ENCODE assay signal across 11 cellular contexts in the genomic region with DNA sequence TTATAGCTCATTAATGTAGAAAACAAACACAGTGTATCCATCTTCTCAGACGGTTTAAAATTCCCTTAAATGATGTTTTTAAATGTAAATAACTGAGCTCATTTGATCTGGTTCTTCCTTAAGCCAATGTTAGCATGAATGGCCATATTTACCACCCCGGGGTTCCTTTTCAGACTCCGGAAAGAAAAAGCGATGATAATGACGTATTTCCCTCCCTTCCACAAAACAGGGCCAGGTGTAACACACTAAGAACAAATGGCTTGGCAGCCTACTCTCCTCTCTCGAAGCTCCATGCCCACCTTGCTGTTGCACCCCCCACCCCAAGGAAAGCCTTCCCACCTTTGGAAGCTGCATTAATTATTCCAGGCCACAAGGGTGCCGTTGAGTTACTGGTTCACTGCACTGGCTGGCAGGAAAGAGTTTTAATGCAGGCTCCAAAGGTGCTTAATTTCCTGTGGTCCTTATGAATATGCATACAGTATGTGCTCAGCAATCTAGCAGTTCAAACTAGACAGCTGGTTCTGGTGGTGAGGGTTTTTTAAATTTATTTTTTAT.
A peak's percentile ranks its signal among the peaks of the same experiment; 100 is the strongest.
DNase-seq lines count a peak whose midpoint lies in the region; ATAC-seq and TF ChIP-seq lines count a peak whose summit lies in the region.
"Had no signal": no experiment of that assay in that cellular context is flagged by ENCODE, and none has a peak within 500 bp of the region (broad histone marks: within the 10 kb centered on the region; RNA-seq: fewer than 3 reads in every experiment).

No MANE protein-coding gene starts in this region.

- DNase-seq in NCI-H82 (lab: John Stamatoyannopoulos, UW) (peak; percentile 10), NCI-H82 treated with DMSO at 0.1 percent for 48 hours (lab: John Stamatoyannopoulos, UW; ENCODE audit: unreplicated experiment) (no peak), WTC11 (ENCODE audit: low spot score) (peak; percentile 45), mesendoderm (peak; percentile 63), coronary artery (ENCODE audit: low spot score) (no peak), KG1 (lab: John Stamatoyannopoulos, UW) (no peak), NCI-H226 (no peak)
- DNase-seq: NCI-H187 treated with DMSO at 0.1 percent for 48 hours, retina had no signal

- H2AFZ ChIP-seq in KMS-11 (ENCODE audit: low read depth) = no peak overlapping the region

- H3K4me3 Mint-ChIP-seq in WTC11 = peak overlapping the region; percentile 29; the same call in 1 of the 2 replicates
- H3K4me3 Mint-ChIP-seq: stimulated activated effector memory CD8-positive, alpha-beta T cell treated with anti-CD3 and anti-CD28 coated beads, Interleukin-12 subunit alpha, Interleukin-12 subunit beta, amount 100 ng/mL, for 72 hours had no signal

- H4K20me1 ChIP-seq in KMS-11 (ENCODE audit: insufficient read depth) = no peaks in the 10 kb centered on the region

- no peak overlapping the region for H3K56ac ChIP-seq in mesendoderm (ENCODE audit: low read length)

- no peak overlapping the region for H3K23ac ChIP-seq in mesendoderm (ENCODE audit: low read length)

- H3K4me2 ChIP-seq in KMS-11 = no peak overlapping the region
- no peak overlapping the region for H3K4me2 ChIP-seq in mesendoderm (ENCODE audit: low read length)

- H3K36me3 ChIP-seq in KMS-11 (ENCODE audit: insufficient read depth) = no peaks in the 10 kb centered on the region
- H3K36me3 ChIP-seq in mesendoderm (ENCODE audit: control insufficient read depth, insufficient read depth, low read length) = no peaks in the 10 kb centered on the region

- H2AK5ac ChIP-seq in mesendoderm (ENCODE audit: low read length) = no peak overlapping the region

- POLR2A ChIA-PET in WTC11 (lab: Charles Lee) = no interaction called here

- no peaks in the 10 kb centered on the region for H3K27me3 Mint-ChIP-seq in WTC11 (ENCODE audit: low read depth)

- H3K27ac ChIP-seq in KMS-11 (no peak overlapping the region), mesendoderm (ENCODE audit: low read depth, low read length) (no peak overlapping the region), coronary artery (no peak overlapping the region)

- no peak overlapping the region for H2BK5ac ChIP-seq in mesendoderm (ENCODE audit: low read length)

- CTCF ChIA-PET in WTC11 (lab: Charles Lee) = interaction anchor here (0.7 to 1.9 kb wide), 17 partner anchors 9 to 346 kb away, joined by 3 to 9 read pairs (median 3); no protein-coding TSS in a partner anchor

- no peak overlapping the region for H3K4ac ChIP-seq in mesendoderm (ENCODE audit: low read depth, low read length)

- no peak overlapping the region for H2BK120ac ChIP-seq in mesendoderm (ENCODE audit: low read depth, low read length)

- H4K8ac ChIP-seq in mesendoderm (ENCODE audit: low read depth, low read length) = no peak overlapping the region

- no peak overlapping the region for H3K4me3 ChIP-seq in KMS-11 (IDR thresholded peaks at IDR 0.05; ENCODE audit: insufficient read depth, low read depth, low read length)
- no peak overlapping the region for H3K4me3 ChIP-seq in mesendoderm (ENCODE audit: low read length)
- H3K4me3 ChIP-seq in coronary artery = no peak overlapping the region

- H3K79me2 ChIP-seq in KMS-11 (ENCODE audit: insufficient read depth, low read depth) = no peaks in the 10 kb centered on the region
- no peaks in the 10 kb centered on the region for H3K79me2 ChIP-seq in mesendoderm (ENCODE audit: control insufficient read depth, insufficient read depth, low read length)

- H3K79me1 ChIP-seq in mesendoderm (ENCODE audit: low read length) = no peaks in the 10 kb centered on the region

- peaks cover 30% of the 10 kb centered on the region for H3K4me1 Mint-ChIP-seq in WTC11
- H3K4me1 Mint-ChIP-seq: stimulated activated effector memory CD8-positive, alpha-beta T cell treated with anti-CD3 and anti-CD28 coated beads, Interleukin-12 subunit alpha, Interleukin-12 subunit beta, amount 100 ng/mL, for 72 hours had no signal

- peak overlapping the region; percentile 82; the same call in 1 of the 2 replicates for H3K27ac Mint-ChIP-seq in WTC11
- H3K27ac Mint-ChIP-seq: stimulated activated effector memory CD8-positive, alpha-beta T cell treated with anti-CD3 and anti-CD28 coated beads, Interleukin-12 subunit alpha, Interleukin-12 subunit beta, amount 100 ng/mL, for 72 hours had no signal

- no peak overlapping the region for H4K5ac ChIP-seq in mesendoderm (ENCODE audit: low read length)

- H3K9me3 Mint-ChIP-seq in WTC11 = no peaks in the 10 kb centered on the region
- H3K9me3 Mint-ChIP-seq: stimulated activated effector memory CD8-positive, alpha-beta T cell treated with anti-CD3 and anti-CD28 coated beads, Interleukin-12 subunit alpha, Interleukin-12 subunit beta, amount 100 ng/mL, for 72 hours had no signal

- no peak overlapping the region for H3K18ac ChIP-seq in mesendoderm (ENCODE audit: low read length)

- peak; percentile 99 for ATAC-seq in WTC11
- ATAC-seq: stimulated activated effector memory CD8-positive, alpha-beta T cell treated with anti-CD3 and anti-CD28 coated beads, Interleukin-12 subunit alpha, Interleukin-12 subunit beta, amount 100 ng/mL, for 72 hours had no signal

- peak overlapping the region; percentile 3 for H2BK15ac ChIP-seq in mesendoderm (replicated peaks; ENCODE audit: low read depth)

- no peaks in the 10 kb centered on the region for H3K27me3 ChIP-seq in KMS-11 (ENCODE audit: insufficient read depth, low read depth)
- no peaks in the 10 kb centered on the region for H3K27me3 ChIP-seq in mesendoderm (ENCODE audit: insufficient read depth, low read length, poor library complexity)

- H3K36me3 Mint-ChIP-seq in WTC11 = no peaks in the 10 kb centered on the region
- H3K36me3 Mint-ChIP-seq: stimulated activated effector memory CD8-positive, alpha-beta T cell treated with anti-CD3 and anti-CD28 coated beads, Interleukin-12 subunit alpha, Interleukin-12 subunit beta, amount 100 ng/mL, for 72 hours had no signal

- no CpG with 5 or more reads among the region's 7 CpGs for WGBS in mesendoderm (ENCODE audit: extremely low coverage, insufficient coverage, low lambda C conversion rate)

- no peak overlapping the region for H3K9ac ChIP-seq in KMS-11
- H3K9ac ChIP-seq in mesendoderm (ENCODE audit: low read length) = no peak overlapping the region

- H3K4me1 ChIP-seq in KMS-11 (ENCODE audit: low read depth, poor library complexity, severe bottlenecking) (no peaks in the 10 kb centered on the region), mesendoderm (ENCODE audit: control insufficient read depth, low read depth, low read length) (no peaks in the 10 kb centered on the region)

- peak; percentile 44 for TF ChIP-seq CTCF in KMS-11 (conservative IDR thresholded peaks at IDR 0.05; ENCODE audit: low read depth, low read length)
- TF ChIP-seq CTCF in WTC11 (IDR thresholded peaks at IDR 0.05) = peak; percentile 49
- no peak for TF ChIP-seq CTCF in coronary artery (IDR thresholded peaks at IDR 0.05)

TF ChIP-seq in WTC11, 78 proteins besides CTCF, POLR2A, EP300 and RAD21 (continues in another document):
- TF ChIP-seq, protein P1, sequence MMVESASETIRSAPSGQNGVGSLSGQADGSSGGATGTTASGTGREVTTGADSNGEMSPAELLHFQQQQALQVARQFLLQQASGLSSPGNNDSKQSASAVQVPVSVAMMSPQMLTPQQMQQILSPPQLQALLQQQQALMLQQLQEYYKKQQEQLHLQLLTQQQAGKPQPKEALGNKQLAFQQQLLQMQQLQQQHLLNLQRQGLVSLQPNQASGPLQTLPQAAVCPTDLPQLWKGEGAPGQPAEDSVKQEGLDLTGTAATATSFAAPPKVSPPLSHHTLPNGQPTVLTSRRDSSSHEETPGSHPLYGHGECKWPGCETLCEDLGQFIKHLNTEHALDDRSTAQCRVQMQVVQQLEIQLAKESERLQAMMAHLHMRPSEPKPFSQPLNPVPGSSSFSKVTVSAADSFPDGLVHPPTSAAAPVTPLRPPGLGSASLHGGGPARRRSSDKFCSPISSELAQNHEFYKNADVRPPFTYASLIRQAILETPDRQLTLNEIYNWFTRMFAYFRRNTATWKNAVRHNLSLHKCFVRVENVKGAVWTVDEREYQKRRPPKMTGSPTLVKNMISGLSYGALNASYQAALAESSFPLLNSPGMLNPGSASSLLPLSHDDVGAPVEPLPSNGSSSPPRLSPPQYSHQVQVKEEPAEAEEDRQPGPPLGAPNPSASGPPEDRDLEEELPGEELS (CRISPR knock-in tag; IDR thresholded peaks at IDR 0.05) = no peak
- TF ChIP-seq SP1 (CRISPR knock-in tag; conservative IDR thresholded peaks at IDR 0.05) (0 out of 2 replicates have a peak, but pooled peaks have one; percentile 23), JAZF1 (CRISPR knock-in tag; IDR thresholded peaks at IDR 0.05) (no peak), ETV6 (CRISPR knock-in tag; IDR thresholded peaks at IDR 0.05) (0 out of 2 replicates have a peak, but pooled peaks have one; percentile 31), IRF2 (CRISPR knock-in tag; IDR thresholded peaks at IDR 0.05; ENCODE audit: borderline replicate concordance, low read depth) (no peak), NFATC4 (CRISPR knock-in tag; IDR thresholded peaks at IDR 0.05) (no peak), GRHL2 (CRISPR knock-in tag; IDR thresholded peaks at IDR 0.05; ENCODE audit: insufficient replicate concordance, severe bottlenecking) (no peak), ZNF671 (CRISPR knock-in tag; IDR thresholded peaks at IDR 0.05) (no peak), GTF2I (CRISPR knock-in tag; conservative IDR thresholded peaks at IDR 0.05) (no peak)
- TF ChIP-seq, protein P2, sequence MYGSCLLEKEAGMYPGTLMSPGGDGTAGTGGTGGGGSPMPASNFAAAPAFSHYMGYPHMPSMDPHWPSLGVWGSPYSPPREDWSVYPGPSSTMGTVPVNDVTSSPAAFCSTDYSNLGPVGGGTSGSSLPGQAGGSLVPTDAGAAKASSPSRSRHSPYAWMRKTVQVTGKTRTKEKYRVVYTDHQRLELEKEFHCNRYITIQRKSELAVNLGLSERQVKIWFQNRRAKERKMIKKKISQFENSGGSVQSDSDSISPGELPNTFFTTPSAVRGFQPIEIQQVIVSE (CRISPR knock-in tag; IDR thresholded peaks at IDR 0.05; ENCODE audit: borderline replicate concordance) = no peak

Comparison
In these comparisons a context has a peak if more than half of its experiments do, and no peak if none do; other contexts are left out.
1. DNase-seq: peak in NCI-H82 (single experiment), WTC11 (single experiment) and mesendoderm (single experiment); none in NCI-H82 treated with DMSO at 0.1 percent for 48 hours (single experiment), coronary artery (single experiment), KG1 (single experiment) and NCI-H226 (single experiment).